In genomic region chr3:48112813-48113212, GRCh38 we compare ENCODE assay signal across 12 cellular contexts.
DNase-seq lines count a peak whose midpoint lies in the region; ATAC-seq and TF ChIP-seq lines count a peak whose summit lies in the region.
"Had no signal": no experiment of that assay in that cellular context is flagged by ENCODE, and none has a peak within 500 bp of the region (broad histone marks: within the 10 kb centered on the region; RNA-seq: fewer than 3 reads in every experiment).

No MANE protein-coding gene starts in this region.

- H3K36me3 Mint-ChIP-seq in activated CD4-positive, alpha-beta memory T cell treated with anti-CD3 and anti-CD28 coated beads for 36 hours, result no peaks in the 10 kb centered on the region

- intact Hi-C loops in activated CD4-positive, alpha-beta memory T cell treated with anti-CD3 and anti-CD28 coated beads for 36 hours (cut with micrococcal nuclease), result loop anchor here (2.0 kb wide), 1 partner anchor 24 kb away; no protein-coding TSS in a partner anchor

- no peaks in the 10 kb centered on the region for H3K27me3 Mint-ChIP-seq in activated CD4-positive, alpha-beta memory T cell treated with anti-CD3 and anti-CD28 coated beads for 36 hours

- ATAC-seq in HG03064 (IDR thresholded peaks at IDR 0.05; ENCODE audit: low read depth, unreplicated experiment), result peak; percentile 28
- peak; percentile 39 for ATAC-seq in omental fat pad (ENCODE audit: low FRiP score)
- ATAC-seq: A549, right cardiac atrium had no signal

- no peak overlapping the region for H3K4me3 Mint-ChIP-seq in activated CD4-positive, alpha-beta memory T cell treated with anti-CD3 and anti-CD28 coated beads for 36 hours

- peaks cover 6% of the 10 kb centered on the region for H3K9me3 Mint-ChIP-seq in activated CD4-positive, alpha-beta memory T cell treated with anti-CD3 and anti-CD28 coated beads for 36 hours

- CTCF ChIA-PET in activated CD4-positive, alpha-beta memory T cell treated with anti-CD3 and anti-CD28 coated beads for 36 hours (lab: Charles Lee), result interaction anchor here (1.0 to 1.2 kb wide), 2 partner anchors 12 to 45 kb away, joined by 3 read pairs; no protein-coding TSS in a partner anchor

- H3K27ac Mint-ChIP-seq in activated CD4-positive, alpha-beta memory T cell treated with anti-CD3 and anti-CD28 coated beads for 36 hours, result peak overlapping the region; percentile 28

- TF ChIP-seq CTCF in omental fat pad (IDR thresholded peaks at IDR 0.05), result no peak

- peaks cover 9% of the 10 kb centered on the region for H3K4me1 Mint-ChIP-seq in activated CD4-positive, alpha-beta memory T cell treated with anti-CD3 and anti-CD28 coated beads for 36 hours (ENCODE audit: low read depth)

- peak; percentile 21 for DNase-seq in NCI-H2171 treated with DMSO at 0.1 percent for 48 hours (lab: John Stamatoyannopoulos, UW)
- no peak for DNase-seq in NCI-H2171 (lab: John Stamatoyannopoulos, UW)
- DNase-seq in activated CD4-positive, alpha-beta memory T cell treated with anti-CD3 and anti-CD28 coated beads for 36 hours, result no peak
- no peak for DNase-seq in omental fat pad (ENCODE audit: low spot score)
- no peak for DNase-seq in SHP77 treated with DMSO at 0.1 percent for 48 hours (lab: John Stamatoyannopoulos, UW)
- DNase-seq in SKM-1 treated with dmso at 0.1 percent for 144 hours (lab: John Stamatoyannopoulos, UW; ENCODE audit: unreplicated experiment), result no peak
- no peak for DNase-seq in cerebellar nuclear complex (lab: John Stamatoyannopoulos, UW)
- DNase-seq: erythroblast, NCI-H1436, right cardiac atrium had no signal

- POLR2A ChIA-PET in activated CD4-positive, alpha-beta memory T cell treated with anti-CD3 and anti-CD28 coated beads for 36 hours (lab: Charles Lee), result interaction anchor here (1.0 to 1.2 kb wide), 2 partner anchors 24 to 287 kb away, joined by 4 read pairs; no protein-coding TSS in a partner anchor
